In genomic region chr3:77342688-77343087, GRCh38 we compare ENCODE assay signal across 26 cellular contexts.
DNase-seq lines count a peak whose midpoint lies in the region; ATAC-seq and TF ChIP-seq lines count a peak whose summit lies in the region.
"Had no signal": no experiment of that assay in that cellular context is flagged by ENCODE, and none has a peak within 500 bp of the region (broad histone marks: within the 10 kb centered on the region; RNA-seq: fewer than 3 reads in every experiment).

No MANE protein-coding gene starts in this region.

- no peaks in the 10 kb centered on the region for H3K9me3 ChIP-seq in right cardiac atrium (ENCODE audit: control insufficient read depth, low read length)
- H3K9me3 ChIP-seq: BLaER1 treated with 17β-estradiol and CSF1 and Interleukin-3, amounts not matched to agents 10 nM and 100 nM; Peyer's patch had no signal

- no peak overlapping the region for H3K4me3 ChIP-seq in right cardiac atrium (ENCODE audit: low read length)
- H3K4me3 ChIP-seq in NB4 (ENCODE audit: low read depth, low read length): no peak overlapping the region
- H3K4me3 ChIP-seq in lower leg skin (ENCODE audit: low read depth, poor library complexity, severe bottlenecking): no peak overlapping the region
- H3K4me3 ChIP-seq: BLaER1 treated with 17β-estradiol and CSF1 and Interleukin-3, amounts not matched to agents 10 nM and 100 nM; GM23248; Peyer's patch; SK-N-MC had no signal

- ATAC-seq in Right ventricle myocardium superior (ENCODE audit: poor library complexity) (no peak), right cardiac atrium (no peak)
- ATAC-seq: T-helper 17 cell had no signal

- TF ChIP-seq POLR2A in NB4 (IDR thresholded peaks at IDR 0.05; ENCODE audit: extremely low read depth, insufficient read length): no peak
- no peak for TF ChIP-seq POLR2A in lower leg skin (IDR thresholded peaks at IDR 0.05)

- 83% methylated on average over 5 of the region's 5 CpGs for WGBS in right cardiac atrium
- 78 to 88% methylated on average over 5 of the region's 5 CpGs for WGBS in lower leg skin, 2 donors

- intact Hi-C loops in Right ventricle myocardium superior (cut with DNase I) (no loop called here), right cardiac atrium (cut with DNase I) (no loop called here), lower leg skin (cut with DNase I; ENCODE audit: low total_unique reads) (no loop called here)

- TF ChIP-seq CTCF in NB4 (IDR thresholded peaks at IDR 0.05; ENCODE audit: low read depth, low read length): no peak
- TF ChIP-seq CTCF in lower leg skin (IDR thresholded peaks at IDR 0.05): no peak

- H3K27me3 ChIP-seq in right cardiac atrium (ENCODE audit: control insufficient read depth, insufficient read depth): no peaks in the 10 kb centered on the region
- H3K27me3 ChIP-seq: BLaER1 treated with 17β-estradiol and CSF1 and Interleukin-3, amounts not matched to agents 10 nM and 100 nM; Peyer's patch had no signal

- no peaks in the 10 kb centered on the region for H3K4me1 ChIP-seq in right cardiac atrium (ENCODE audit: control insufficient read depth, insufficient read depth, low read length)
- H3K4me1 ChIP-seq: BLaER1 treated with 17β-estradiol and CSF1 and Interleukin-3, amounts not matched to agents 10 nM and 100 nM; Peyer's patch had no signal

- DNase-seq in Right ventricle myocardium superior (peak; percentile 20), right cardiac atrium (no peak), NB4 (ENCODE audit: low read depth) (peak; percentile 11), SKM-1 (lab: John Stamatoyannopoulos, UW; ENCODE audit: unreplicated experiment) (peak; percentile 77), iPS-NIHi11 (ENCODE audit: low spot score) (no peak), lower leg skin (ENCODE audit: low spot score in 2 of 2) (no peak)
- DNase-seq in activated CD4-positive, CD25-positive, alpha-beta regulatory T cell (lab: John Stamatoyannopoulos, UW): no peak
- DNase-seq: AML-193; CD4-positive, alpha-beta T cell; DMS53; GM23248; H7; KBM-7; MM.1S; NCI-H1105 treated with DMSO at 0.1 percent for 48 hours; NCI-H146; NCI-H1930; NCI-H524; NCI-H82; NK-92 treated with Interleukin-12 subunit alpha and Interleukin-12 subunit beta, amount 100 ng/mL, for 24 hours; OCI-M1; Peyer's patch; SIG-M5; T-helper 17 cell had no signal

- no peak overlapping the region for H3K27ac ChIP-seq in right cardiac atrium (ENCODE audit: low read length)
- H3K27ac ChIP-seq: BLaER1 treated with 17β-estradiol and CSF1 and Interleukin-3, amounts not matched to agents 10 nM and 100 nM; GM23248; Peyer's patch; SK-N-MC had no signal

Comparison
In these comparisons a context has a peak if more than half of its experiments do, and no peak if none do; other contexts are left out.
1. DNase-seq: peak in Right ventricle myocardium superior (single experiment), NB4 (single experiment) and SKM-1 (single experiment); none in right cardiac atrium (0 of 3), activated CD4-positive, CD25-positive, alpha-beta regulatory T cell (0 of 4), iPS-NIHi11 (single experiment) and lower leg skin (0 of 2).